ENCODE assay signal across 29 cellular contexts in the genomic region with DNA sequence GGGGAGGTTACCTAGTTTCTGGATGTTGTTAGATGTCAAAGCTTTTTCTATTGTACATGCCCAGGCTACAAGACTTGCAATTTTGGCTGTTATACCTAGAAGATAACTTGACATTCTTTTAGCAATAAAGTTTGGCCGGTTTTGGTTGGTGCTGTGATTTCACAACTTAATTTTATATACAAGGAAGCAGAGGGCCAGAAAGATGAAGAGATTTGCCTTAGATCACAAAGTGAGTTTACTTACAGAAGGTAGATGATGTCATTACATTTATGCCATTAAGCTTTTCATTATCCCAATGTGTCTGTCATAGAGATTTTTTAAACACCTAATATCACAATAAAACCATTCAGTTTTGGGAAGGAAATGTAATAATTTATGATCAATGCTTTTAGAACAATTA.
"Had no signal": no experiment of that assay in that cellular context is flagged by ENCODE, and none has a peak within 500 bp of the region (broad histone marks: within the 10 kb centered on the region; RNA-seq: fewer than 3 reads in every experiment).

No MANE protein-coding gene starts in this region.

- H3K27ac ChIP-seq: ascending aorta, cardiac muscle cell, VCaP had no signal

- H3K36me3 ChIP-seq: ascending aorta, cardiac muscle cell had no signal

- H3K4me3 ChIP-seq: ascending aorta, cardiac muscle cell had no signal

- DNase-seq: activated B cell treated with CpG ODN at 0.5 μM for 24 hours; activated CD4-positive, alpha-beta memory T cell treated with anti-CD3 and anti-CD28 coated beads for 36 hours; activated CD4-positive, alpha-beta T cell treated with anti-CD3 and anti-CD28 coated beads for 4 hours; activated CD4-positive, alpha-beta T cell treated with anti-CD3 and anti-CD28 coated beads, Interleukin-2, amount 10 ng/mL, durations not matched to agents 24 days and 14 days; activated CD4-positive, alpha-beta T cell treated with anti-CD3 and anti-CD28 coated beads, Interleukin-2, amount 50 U/mL, for 1 hour; activated CD4-positive, alpha-beta T cell treated with anti-CD3 and anti-CD28 coated beads, Interleukin-2, amount 50 U/mL, for 4 hours; activated CD4-positive, CD25-positive, alpha-beta regulatory T cell treated with anti-CD3 and anti-CD28 coated beads, Interleukin-2, amount 50 U/mL, for 72 hours; activated CD8-positive, alpha-beta memory T cell treated with anti-CD3 and anti-CD28 coated beads, Interleukin-2, amount 50 U/mL, for 4 hours; activated CD8-positive, alpha-beta T cell treated with anti-CD3 and anti-CD28 coated beads for 36 hours; activated effector memory CD4-positive, alpha-beta T cell treated with Interleukin-2 at 50 U/mL for 16 hours; activated gamma-delta T cell; activated naive CD4-positive, alpha-beta T cell treated with anti-CD3 and anti-CD28 coated beads, Interleukin-2, amount 10 ng/mL, durations not matched to agents 7 days and 5 days; activated naive CD4-positive, alpha-beta T cell treated with Interleukin-2 at 50 U/mL for 16 hours; activated naive CD8-positive, alpha-beta T cell treated with anti-CD3 and anti-CD28 coated beads, Interleukin-2, amount 10 ng/mL, durations not matched to agents 7 days and 5 days; activated naive CD8-positive, alpha-beta T cell treated with anti-CD3 and anti-CD28 coated beads, Interleukin-2, amount 50 U/mL, for 24 hours; activated T-cell treated with anti-CD3 and anti-CD28 coated beads for 4 hours; activated T-cell treated with anti-CD3 and anti-CD28 coated beads, Interleukin-2, amount 50 U/mL, for 1 hour; activated T-cell treated with anti-CD3 and anti-CD28 coated beads, Interleukin-2, amount 50 U/mL, for 4 hours; activated T-cell treated with anti-CD3 and anti-CD28 coated beads, Interleukin-2, amount 50 U/mL, for 72 hours; amygdala; anterior cingulate cortex; caudate nucleus; cerebellar nuclear complex; T-helper 2 cell; T-helper 9 cell had no signal

- H3K9me3 ChIP-seq: ascending aorta had no signal

- ATAC-seq: activated CD8-positive, alpha-beta T cell treated with anti-CD3 and anti-CD28 coated beads for 36 hours; activated naive CD8-positive, alpha-beta T cell treated with anti-CD3 and anti-CD28 coated beads, Interleukin-2, amount 50 U/mL, for 24 hours; activated T-cell treated with anti-CD3 and anti-CD28 coated beads, Interleukin-2, amount 50 U/mL, for 4 hours; activated T-cell treated with anti-CD3 and anti-CD28 coated beads, Interleukin-2, amount 50 U/mL, for 72 hours; activated T-helper 17 cell treated with anti-CD3 and anti-CD28 coated beads, Interleukin-2, amount 50 U/mL, for 72 hours had no signal

- H3K27me3 ChIP-seq: ascending aorta, cardiac muscle cell had no signal

- H3K4me1 ChIP-seq: ascending aorta had no signal
